Comparison of ENCODE assay signal across 22 cellular contexts in the genomic region with DNA sequence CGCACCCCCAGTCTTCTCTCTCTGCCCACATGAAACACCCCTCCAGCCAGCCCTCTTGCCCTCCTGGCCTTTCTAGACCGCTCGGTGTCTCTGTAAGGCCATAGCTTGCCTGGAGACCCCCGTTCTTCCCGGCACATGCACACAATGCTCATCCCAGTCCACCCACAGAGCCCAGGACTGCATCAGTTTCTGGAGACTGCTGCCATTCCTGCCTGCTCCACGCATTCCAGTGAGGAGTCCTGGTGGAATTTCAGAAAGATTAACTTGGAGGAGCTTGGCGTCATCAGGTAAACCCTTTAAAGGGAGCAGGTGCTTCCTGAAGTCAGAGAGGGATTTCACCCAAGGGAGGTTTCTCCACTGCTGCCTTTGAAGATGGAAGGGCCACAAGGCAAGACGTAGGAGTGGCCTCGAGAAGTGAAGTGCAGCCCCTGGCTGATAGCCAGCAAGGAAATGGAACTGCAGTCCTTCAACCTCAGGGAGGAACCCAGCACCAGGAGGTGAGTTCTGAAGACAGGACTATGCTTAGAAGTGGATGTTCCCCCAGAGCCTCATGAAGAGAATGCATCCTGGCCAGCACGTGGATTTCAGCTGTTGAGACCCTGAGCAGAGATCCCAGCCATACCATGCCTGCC. TPM values are rescaled to one million over a fixed set of nuclear protein-coding genes. Genes with fewer than 3 reads are reported as not detected.
DNase-seq lines count a peak whose midpoint lies in the region; ATAC-seq, FAIRE-seq and TF ChIP-seq lines count a peak whose summit lies in the region.
"Had no signal": no experiment of that assay in that cellular context is flagged by ENCODE, and none has a peak within 500 bp of the region (broad histone marks: within the 10 kb centered on the region; RNA-seq: fewer than 3 reads in every experiment).

No MANE protein-coding gene starts in this region.

- POLR2A ChIA-PET in naive thymus-derived CD8-positive, alpha-beta T cell (lab: Charles Lee): interaction anchor here (0.8 kb wide), 1 partner anchor 19 kb away, joined by 7 read pairs; the partner anchor contains the start of gene SLC41A3

- H3K9me2 ChIP-seq in GM23338 (ENCODE audit: insufficient read depth): no peaks in the 10 kb centered on the region

- no peak overlapping the region for H3K4me2 ChIP-seq in GM23338

- no peak overlapping the region for H2AFZ ChIP-seq in GM23338

- DNase-seq in COLO668 (lab: John Stamatoyannopoulos, UW; ENCODE audit: unreplicated experiment) (peak; percentile 1), GM23338 (ENCODE audit: low spot score) (no peak), urothelium cell line (ENCODE audit: low spot score) (no peak), germinal center (ENCODE audit: low spot score) (no peak)
- DNase-seq in central memory CD8-positive, alpha-beta T cell (ENCODE audit: low spot score in 2 of 2): no peak
- no peak for DNase-seq in naive thymus-derived CD8-positive, alpha-beta T cell
- DNase-seq: activated CD4-positive, CD25-positive, alpha-beta regulatory T cell; activated naive CD8-positive, alpha-beta T cell treated with anti-CD3 and anti-CD28 coated beads, Interleukin-2, amount 50 U/mL, for 24 hours; brain microvascular endothelial cell; GDM1; NCI-H1694; NCI-H446; NK-92 treated with Interleukin-12 subunit alpha and Interleukin-12 subunit beta, amount 100 ng/mL, for 24 hours; T-helper 2 cell; uterus had no signal

- H3K27ac Mint-ChIP-seq in GM23338: peak overlapping the region; percentile 64; the same call in 1 of the 2 replicates
- H3K27ac Mint-ChIP-seq in central memory CD8-positive, alpha-beta T cell (ENCODE audit: low read depth): peak overlapping the region; percentile 43
- H3K27ac Mint-ChIP-seq in naive thymus-derived CD8-positive, alpha-beta T cell: peak overlapping the region in 7 of 10 donors; percentile 6 to 73 (median 48)
- H3K27ac Mint-ChIP-seq: activated naive CD8-positive, alpha-beta T cell treated with anti-CD3 and anti-CD28 coated beads, Interleukin-2, amount 50 U/mL, for 24 hours; stimulated activated naive CD8-positive, alpha-beta T cell treated with anti-CD3 and anti-CD28 coated beads, Interleukin-15, Interleukin-2, amounts not matched to agents 100 ng/mL and 50 ng/mL, for 24 hours had no signal

- no peaks in the 10 kb centered on the region for H3F3A ChIP-seq in GM23338 (replicated peaks; ENCODE audit: low read depth)

- no peak for FAIRE-seq in urothelium cell line (lab: Jason Lieb, UNC)
- FAIRE-seq: D721Med, GM12878 had no signal

- no peaks in the 10 kb centered on the region for H3K9me3 Mint-ChIP-seq in GM23338
- no peaks in the 10 kb centered on the region for H3K9me3 Mint-ChIP-seq in central memory CD8-positive, alpha-beta T cell
- no peaks in the 10 kb centered on the region for H3K9me3 Mint-ChIP-seq in naive thymus-derived CD8-positive, alpha-beta T cell
- H3K9me3 Mint-ChIP-seq: activated naive CD8-positive, alpha-beta T cell treated with anti-CD3 and anti-CD28 coated beads, Interleukin-2, amount 50 U/mL, for 24 hours; stimulated activated naive CD8-positive, alpha-beta T cell treated with anti-CD3 and anti-CD28 coated beads, Interleukin-15, Interleukin-2, amounts not matched to agents 100 ng/mL and 50 ng/mL, for 24 hours had no signal

- H3K79me2 ChIP-seq in GM23338 (replicated peaks; ENCODE audit: insufficient read depth): no peaks in the 10 kb centered on the region

- no peaks in the 10 kb centered on the region for H3K36me3 ChIP-seq in GM23338 (ENCODE audit: insufficient read depth)
- H3K36me3 ChIP-seq: brain microvascular endothelial cell, uterus had no signal

- H3K27me3 ChIP-seq in GM23338 (ENCODE audit: insufficient read depth): no peaks in the 10 kb centered on the region
- H3K27me3 ChIP-seq: brain microvascular endothelial cell, gastroesophageal sphincter, uterus had no signal

- peaks cover 3% of the 10 kb centered on the region for H3K27me3 Mint-ChIP-seq in GM23338 (ENCODE audit: insufficient read depth, low read depth, poor library complexity)
- H3K27me3 Mint-ChIP-seq in central memory CD8-positive, alpha-beta T cell: no peaks in the 10 kb centered on the region
- H3K27me3 Mint-ChIP-seq in naive thymus-derived CD8-positive, alpha-beta T cell: no peaks in the 10 kb centered on the region
- H3K27me3 Mint-ChIP-seq: activated naive CD8-positive, alpha-beta T cell treated with anti-CD3 and anti-CD28 coated beads, Interleukin-2, amount 50 U/mL, for 24 hours; stimulated activated naive CD8-positive, alpha-beta T cell treated with anti-CD3 and anti-CD28 coated beads, Interleukin-15, Interleukin-2, amounts not matched to agents 100 ng/mL and 50 ng/mL, for 24 hours had no signal

- no peaks in the 10 kb centered on the region for H3K4me1 ChIP-seq in GM23338 (ENCODE audit: insufficient read depth)
- H3K4me1 ChIP-seq: gastroesophageal sphincter had no signal

- H4K20me1 ChIP-seq in GM23338 (replicated peaks; ENCODE audit: insufficient read depth): no peaks in the 10 kb centered on the region

- H3K4me1 Mint-ChIP-seq in GM23338: peaks cover 4% of the 10 kb centered on the region; the same call in 2 of the 3 replicates
- H3K4me1 Mint-ChIP-seq in central memory CD8-positive, alpha-beta T cell: peaks cover 26% of the 10 kb centered on the region
- H3K4me1 Mint-ChIP-seq in naive thymus-derived CD8-positive, alpha-beta T cell: peaks cover 12 to 30% (median 19%) of the 10 kb centered on the region in 4 donors

- H3K4me3 ChIP-seq in GM23338: no peak overlapping the region
- H3K4me3 ChIP-seq: gastroesophageal sphincter, GM12878, uterus had no signal

- no peak for ATAC-seq in GM23338
- ATAC-seq in central memory CD8-positive, alpha-beta T cell (replicated peaks; ENCODE audit: extremely low read depth, poor library complexity, severe bottlenecking): no peak
- no peak for ATAC-seq in naive thymus-derived CD8-positive, alpha-beta T cell
- no peak for ATAC-seq in GM21576 (IDR thresholded peaks at IDR 0.05; ENCODE audit: unreplicated experiment)
- ATAC-seq: activated naive CD8-positive, alpha-beta T cell treated with anti-CD3 and anti-CD28 coated beads, Interleukin-2, amount 50 U/mL, for 24 hours; gastroesophageal sphincter; GM12878; left lobe of liver had no signal

- no peak overlapping the region for H3K27ac ChIP-seq in GM23338 (ENCODE audit: low read depth)
- H3K27ac ChIP-seq: brain microvascular endothelial cell, epithelial cell of prostate, gastroesophageal sphincter, uterus had no signal

- H3K4me3 Mint-ChIP-seq in GM23338: no peak overlapping the region
- H3K4me3 Mint-ChIP-seq in central memory CD8-positive, alpha-beta T cell: no peak overlapping the region
- peak overlapping the region in 2 of 10 donors; percentile 22 to 39 for H3K4me3 Mint-ChIP-seq in naive thymus-derived CD8-positive, alpha-beta T cell
- H3K4me3 Mint-ChIP-seq: activated naive CD8-positive, alpha-beta T cell treated with anti-CD3 and anti-CD28 coated beads, Interleukin-2, amount 50 U/mL, for 24 hours; stimulated activated naive CD8-positive, alpha-beta T cell treated with anti-CD3 and anti-CD28 coated beads, Interleukin-15, Interleukin-2, amounts not matched to agents 100 ng/mL and 50 ng/mL, for 24 hours had no signal

- peaks cover 5% of the 10 kb centered on the region; the same call in 2 of the 3 replicates for H3K36me3 Mint-ChIP-seq in GM23338 (ENCODE audit: low read depth)
- H3K36me3 Mint-ChIP-seq in central memory CD8-positive, alpha-beta T cell (ENCODE audit: insufficient read depth): peaks cover 6% of the 10 kb centered on the region
- H3K36me3 Mint-ChIP-seq in naive thymus-derived CD8-positive, alpha-beta T cell: peaks cover 0 to 28% (median 8%) of the 10 kb centered on the region in 3 donors

- TF ChIP-seq CTCF in GM23338 (conservative IDR thresholded peaks at IDR 0.05; ENCODE audit: low read depth in 2 of 2): no peak

TF ChIP-seq in GM23338, 12 proteins besides CTCF, POLR2A, EP300 and RAD21 (continues in another document):
- TF ChIP-seq EZH2phosphoT487 (IDR thresholded peaks at IDR 0.05; ENCODE audit: unreplicated experiment): no peak
- TF ChIP-seq POLR2AphosphoS5 (IDR thresholded peaks at IDR 0.05; ENCODE audit: low read depth): no peak
- no peak for TF ChIP-seq CREB1 (CRISPR knock-in tag; IDR thresholded peaks at IDR 0.05; ENCODE audit: low read depth)
- no peak for TF ChIP-seq EZH2 (IDR thresholded peaks at IDR 0.05; ENCODE audit: low read depth, unreplicated experiment)
- no peak for TF ChIP-seq ETS1 (IDR thresholded peaks at IDR 0.05)

RNA-seq across cellular contexts. Expression of gene SLC41A3, which starts 19.2 kb away (rescaled TPM):
- 27.3 and 29.8 TPM in 2 replicates for total RNA-seq in GM23338 (2014; rRNA removed; shearing (Covaris generic))
- polyA plus RNA-seq in GM23338 (2016; fragmentation: Nextera tagmentation; extraction: Ambion mirVana): 12.1 and 13.4 TPM in 2 replicates
- 10 to 100 TPM; 32.8 to 34.6 TPM for total RNA-seq in naive thymus-derived CD8-positive, alpha-beta T cell
- polyA plus RNA-seq in naive thymus-derived CD8-positive, alpha-beta T cell: 10 to 100 TPM; 21.4 to 26.9 (median 24.3) TPM
